Comparison of ENCODE assay signal across 9 cellular contexts in genomic region chr22:24289138-24289537, GRCh38. TPM values are rescaled to one million over a fixed set of nuclear protein-coding genes. Genes with fewer than 3 reads are reported as not detected.
DNase-seq lines count a peak whose midpoint lies in the region; ATAC-seq, FAIRE-seq and TF ChIP-seq lines count a peak whose summit lies in the region.
"Had no signal": no experiment of that assay in that cellular context is flagged by ENCODE, and none has a peak within 500 bp of the region (broad histone marks: within the 10 kb centered on the region; RNA-seq: fewer than 3 reads in every experiment).

No MANE protein-coding gene starts in this region.

- H3K27me3 ChIP-seq in astrocyte (ENCODE audit: insufficient read depth, low read length): no peaks in the 10 kb centered on the region
- H3K27me3 ChIP-seq in left ventricle myocardium inferior (ENCODE audit: low read depth): no peaks in the 10 kb centered on the region
- H3K27me3 ChIP-seq in skeletal muscle satellite cell (ENCODE audit: control insufficient read depth, insufficient read depth, low read length): no peaks in the 10 kb centered on the region
- no peaks in the 10 kb centered on the region for H3K27me3 ChIP-seq in CD4-positive, alpha-beta T cell (ENCODE audit: control insufficient read depth, insufficient read depth, low read length)

- no peak for FAIRE-seq in astrocyte (lab: Jason Lieb, UNC)

- H3K27me3 Mint-ChIP-seq in astrocyte (ENCODE audit: low read depth, unreplicated experiment): no peaks in the 10 kb centered on the region
- H3K27me3 Mint-ChIP-seq in CD4-positive, alpha-beta T cell: no peaks in the 10 kb centered on the region
- H3K27me3 Mint-ChIP-seq: natural killer cell treated with Interleukin-12 subunit alpha and Interleukin-12 subunit beta and Interleukin-15 and Interleukin-18, amount 100 ng/mL, for 72 hours had no signal

- peak overlapping the region; percentile 46 for H3K9ac ChIP-seq in astrocyte (ENCODE audit: low read length)
- H3K9ac ChIP-seq in skeletal muscle satellite cell (ENCODE audit: low read depth, low read length): peak overlapping the region; percentile 69

- peaks cover 30% of the 10 kb centered on the region for H4K20me1 ChIP-seq in astrocyte (ENCODE audit: insufficient read depth, low read length)

- intact Hi-C loops in left ventricle myocardium inferior (cut with micrococcal nuclease): no loop called here
- intact Hi-C loops in CD4-positive, alpha-beta T cell (cut with DNase I, micrococcal nuclease): no loop called here

- peak overlapping the region; percentile 64 for H3K27ac ChIP-seq in astrocyte (ENCODE audit: low read depth, low read length)
- peak overlapping the region; percentile 88 for H3K27ac ChIP-seq in left ventricle myocardium inferior (replicated peaks)
- no peak overlapping the region for H3K27ac ChIP-seq in CD4-positive, alpha-beta T cell (ENCODE audit: low read depth, low read length)

- peak overlapping the region; percentile 90 for H3K27ac Mint-ChIP-seq in astrocyte (ENCODE audit: unreplicated experiment)
- H3K27ac Mint-ChIP-seq in CD4-positive, alpha-beta T cell: no peak overlapping the region

- no peaks in the 10 kb centered on the region for H3K36me3 ChIP-seq in astrocyte (ENCODE audit: insufficient read depth, low read length)
- no peaks in the 10 kb centered on the region for H3K36me3 ChIP-seq in left ventricle myocardium inferior
- no peaks in the 10 kb centered on the region for H3K36me3 ChIP-seq in skeletal muscle satellite cell (ENCODE audit: insufficient read depth, low read length)

- H3K4me3 ChIP-seq in astrocyte (ENCODE audit: insufficient read depth, low read depth, low read length): peak overlapping the region; percentile 2
- H3K4me3 ChIP-seq in left ventricle myocardium inferior: peak overlapping the region; percentile 27
- H3K4me3 ChIP-seq in skeletal muscle satellite cell (ENCODE audit: low read length): peak overlapping the region; percentile 28

- DNase-seq in GM04503 (ENCODE audit: low read depth) (peak; percentile 96), astrocyte (ENCODE audit: low read depth) (peak; percentile 94), left ventricle myocardium inferior (no peak), NCI-H1092 (lab: John Stamatoyannopoulos, UW) (no peak), NCI-H748 (lab: John Stamatoyannopoulos, UW; ENCODE audit: unreplicated experiment) (no peak)
- no peak for DNase-seq in CD4-positive, alpha-beta T cell

- peak overlapping the region; percentile 67 for H3K4me2 ChIP-seq in astrocyte (ENCODE audit: low read length)
- peak overlapping the region; percentile 75 for H3K4me2 ChIP-seq in skeletal muscle satellite cell (ENCODE audit: low read length)

- H3K9me3 ChIP-seq in astrocyte (ENCODE audit: insufficient read depth, low read depth, low read length) (no peaks in the 10 kb centered on the region), left ventricle myocardium inferior (replicated peaks) (no peaks in the 10 kb centered on the region), skeletal muscle satellite cell (replicated peaks; ENCODE audit: low read length) (no peaks in the 10 kb centered on the region)
- no peaks in the 10 kb centered on the region for H3K9me3 ChIP-seq in CD4-positive, alpha-beta T cell (ENCODE audit: control insufficient read depth, low read length)

- H3K36me3 Mint-ChIP-seq in astrocyte (ENCODE audit: low read depth, unreplicated experiment): no peaks in the 10 kb centered on the region
- H3K36me3 Mint-ChIP-seq in CD4-positive, alpha-beta T cell (ENCODE audit: low read depth): peaks cover 7% of the 10 kb centered on the region
- H3K36me3 Mint-ChIP-seq: natural killer cell treated with Interleukin-12 subunit alpha and Interleukin-12 subunit beta and Interleukin-15 and Interleukin-18, amount 100 ng/mL, for 72 hours had no signal

- H3K9me3 Mint-ChIP-seq in astrocyte (ENCODE audit: unreplicated experiment): no peaks in the 10 kb centered on the region
- no peaks in the 10 kb centered on the region for H3K9me3 Mint-ChIP-seq in CD4-positive, alpha-beta T cell
- H3K9me3 Mint-ChIP-seq: natural killer cell treated with Interleukin-12 subunit alpha and Interleukin-12 subunit beta and Interleukin-15 and Interleukin-18, amount 100 ng/mL, for 72 hours had no signal

- ATAC-seq in CD4-positive, alpha-beta T cell (ENCODE audit: poor library complexity): no peak
- no peak for ATAC-seq in GM18861 (IDR thresholded peaks at IDR 0.05; ENCODE audit: unreplicated experiment)
- ATAC-seq: natural killer cell treated with Interleukin-12 subunit alpha and Interleukin-12 subunit beta and Interleukin-15 and Interleukin-18, amount 100 ng/mL, for 72 hours had no signal

- H3K4me1 ChIP-seq in astrocyte (ENCODE audit: insufficient read depth, low read length): peaks cover 33% of the 10 kb centered on the region
- peaks cover 91% of the 10 kb centered on the region for H3K4me1 ChIP-seq in left ventricle myocardium inferior
- peaks cover 74% of the 10 kb centered on the region for H3K4me1 ChIP-seq in skeletal muscle satellite cell (ENCODE audit: control insufficient read depth, insufficient read depth, low read length)

- peaks cover 62% of the 10 kb centered on the region for H3K79me2 ChIP-seq in astrocyte (ENCODE audit: insufficient read depth, low read length)

- H2AFZ ChIP-seq in astrocyte (ENCODE audit: low read depth, low read length): no peak overlapping the region

- H3K4me1 Mint-ChIP-seq in astrocyte (ENCODE audit: low read depth, unreplicated experiment): peaks cover 63% of the 10 kb centered on the region
- H3K4me1 Mint-ChIP-seq in CD4-positive, alpha-beta T cell (ENCODE audit: low read depth): peaks cover 52% of the 10 kb centered on the region

- CTCF ChIA-PET in CD4-positive, alpha-beta T cell (lab: Charles Lee): no interaction called here

- POLR2A ChIA-PET in CD4-positive, alpha-beta T cell (lab: Charles Lee): no interaction called here

- TF ChIP-seq CTCF in astrocyte (IDR thresholded peaks at IDR 0.05; ENCODE audit: insufficient read depth, low read depth, low read length) (no peak), left ventricle myocardium inferior (IDR thresholded peaks at IDR 0.05; ENCODE audit: borderline replicate concordance) (no peak)
- no peak for TF ChIP-seq CTCF in CD4-positive, alpha-beta T cell (IDR thresholded peaks at IDR 0.05)

- no peak overlapping the region for H3K4me3 Mint-ChIP-seq in astrocyte (ENCODE audit: unreplicated experiment)
- H3K4me3 Mint-ChIP-seq in CD4-positive, alpha-beta T cell: no peak overlapping the region
- H3K4me3 Mint-ChIP-seq: natural killer cell treated with Interleukin-12 subunit alpha and Interleukin-12 subunit beta and Interleukin-15 and Interleukin-18, amount 100 ng/mL, for 72 hours had no signal

RNA-seq across cellular contexts. Expression of gene SPECC1L, which starts 18.5 kb away (rescaled TPM):
- total RNA-seq in astrocyte (64.8 and 69.2 TPM in 2 replicates), left ventricle myocardium inferior (51.9 TPM)
- total RNA-seq in skeletal muscle satellite cell (2012; rRNA removed): 23.2 and 27.6 TPM in 2 replicates
- total RNA-seq in CD4-positive, alpha-beta T cell: 10 to 100 TPM; 27.5 to 31.8 TPM

RNA-seq across cellular contexts. Expression of gene GGT5, which starts 44.3 kb away (rescaled TPM):
- total RNA-seq in astrocyte: 0.64 and 0.89 TPM in 2 replicates
- 21.1 TPM for total RNA-seq in left ventricle myocardium inferior
- total RNA-seq in skeletal muscle satellite cell (2012; rRNA removed): 21.5 and 30.1 TPM in 2 replicates
- total RNA-seq in CD4-positive, alpha-beta T cell: not detected

Comparison
In these comparisons a context has a peak if more than half of its experiments do, and no peak if none do; other contexts are left out.
1. DNase-seq: peak in GM04503 (single experiment) and astrocyte (single experiment); none in left ventricle myocardium inferior (single experiment), CD4-positive, alpha-beta T cell (0 of 10), NCI-H1092 (single experiment) and NCI-H748 (single experiment).
2. RNA of gene GGT5, which starts 44.3 kb away (total RNA-seq): 21.1 TPM in left ventricle myocardium inferior (single experiment); 0.64 to 0.89 TPM in astrocyte and not detected in CD4-positive, alpha-beta T cell; every median in the first group is over 10 times any median in the second.
3. Peak in every context shown above with its lines, with median percentiles within 50 percentile points of each other: H3K4me3 ChIP-seq.